Comparison of ENCODE assay signal across 39 cellular contexts in the genomic region with DNA sequence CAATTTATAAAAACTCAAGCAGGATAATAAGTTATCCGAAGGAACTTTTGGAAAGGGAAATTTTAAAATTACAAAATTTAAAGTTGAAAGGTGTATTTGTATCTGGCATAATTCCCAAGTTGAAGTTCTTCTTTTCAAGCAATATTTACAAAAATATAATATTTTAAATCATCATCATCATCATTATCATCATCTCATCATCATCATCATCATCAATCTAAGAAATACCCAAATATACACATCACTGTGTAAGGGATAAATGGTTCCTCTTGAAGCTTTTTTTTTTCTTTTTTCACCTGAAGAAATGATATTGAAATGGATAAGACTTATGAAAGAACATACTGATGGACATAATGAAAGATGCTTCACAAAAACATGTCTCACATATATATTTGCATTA.
"Had no signal": no experiment of that assay in that cellular context is flagged by ENCODE, and none has a peak within 500 bp of the region (broad histone marks: within the 10 kb centered on the region; RNA-seq: fewer than 3 reads in every experiment).

No MANE protein-coding gene starts in this region.

- FAIRE-seq: astrocyte, bronchial epithelial cell had no signal

- H3K4me1 Mint-ChIP-seq: activated naive CD4-positive, alpha-beta T cell treated with anti-CD3 and anti-CD28 coated beads, Interleukin-2, amount 10 ng/mL, durations not matched to agents 7 days and 5 days; activated naive CD4-positive, alpha-beta T cell treated with anti-CD3 and anti-CD28 coated beads, Interleukin-2, amount 50 U/mL, for 24 hours; activated naive CD8-positive, alpha-beta T cell treated with anti-CD3 and anti-CD28 coated beads for 36 hours; activated naive CD8-positive, alpha-beta T cell treated with anti-CD3 and anti-CD28 coated beads, Interleukin-2, amount 10 ng/mL, durations not matched to agents 7 days and 5 days; activated naive CD8-positive, alpha-beta T cell treated with anti-CD3 and anti-CD28 coated beads, Interleukin-2, amount 50 U/mL, for 24 hours; activated T-helper 17 cell treated with anti-CD3 and anti-CD28 coated beads, Interleukin-2, amount 50 U/mL, for 72 hours; central memory CD8-positive, alpha-beta T cell had no signal

- H3K27ac ChIP-seq: adrenal gland, ascending aorta, body of pancreas, brain microvascular endothelial cell, breast epithelium, cardiac muscle cell had no signal

- H3K4me3 Mint-ChIP-seq: activated naive CD4-positive, alpha-beta T cell treated with anti-CD3 and anti-CD28 coated beads, Interleukin-2, amount 10 ng/mL, durations not matched to agents 7 days and 5 days; activated naive CD4-positive, alpha-beta T cell treated with anti-CD3 and anti-CD28 coated beads, Interleukin-2, amount 50 U/mL, for 24 hours; activated naive CD8-positive, alpha-beta T cell; activated naive CD8-positive, alpha-beta T cell treated with anti-CD3 and anti-CD28 coated beads for 36 hours; activated naive CD8-positive, alpha-beta T cell treated with anti-CD3 and anti-CD28 coated beads, Interleukin-2, amount 10 ng/mL, durations not matched to agents 7 days and 5 days; activated naive CD8-positive, alpha-beta T cell treated with anti-CD3 and anti-CD28 coated beads, Interleukin-2, amount 50 U/mL, for 24 hours; activated T-cell treated with anti-CD3 and anti-CD28 coated beads, Interleukin-2, amount 50 U/mL, for 24 hours; activated T-cell treated with anti-CD3 and anti-CD28 coated beads, Interleukin-2, amount 50 U/mL, for 4 hours; activated T-cell treated with anti-CD3 and anti-CD28 coated beads, Interleukin-2, amount 50 U/mL, for 72 hours; activated T-helper 1 cell treated with anti-CD3 and anti-CD28 coated beads, Interleukin-12 subunit alpha, Interleukin-12 subunit beta, Interleukin-2, Interleukin-4 antibody, amounts not matched to agents 30 ng/mL and 10 ng/mL and 1 ng/mL, durations not matched to agents 14 hours and 24 hours and 36 hours; activated T-helper 17 cell treated with anti-CD3 and anti-CD28 coated beads, Interleukin-2, amount 50 U/mL, for 72 hours; brain; central memory CD8-positive, alpha-beta T cell had no signal

- H3K27me3 ChIP-seq: adrenal gland, ascending aorta, body of pancreas, brain microvascular endothelial cell, breast epithelium, cardiac muscle cell had no signal

- ATAC-seq: activated naive CD4-positive, alpha-beta T cell treated with anti-CD3 and anti-CD28 coated beads, Interleukin-2, amount 50 U/mL, for 72 hours; activated naive CD8-positive, alpha-beta T cell treated with anti-CD3 and anti-CD28 coated beads, Interleukin-2, amount 50 U/mL, for 24 hours; activated T-cell treated with anti-CD3 and anti-CD28 coated beads, Interleukin-2, amount 50 U/mL, for 4 hours; activated T-cell treated with anti-CD3 and anti-CD28 coated beads, Interleukin-2, amount 50 U/mL, for 72 hours; activated T-helper 17 cell treated with anti-CD3 and anti-CD28 coated beads, Interleukin-2, amount 50 U/mL, for 72 hours; body of pancreas had no signal

- DNase-seq: activated effector memory CD4-positive, alpha-beta T cell treated with anti-CD3 and anti-CD28 coated beads, Interleukin-2, amount 50 U/mL, for 16 hours; activated effector memory CD4-positive, alpha-beta T cell treated with Interleukin-2 at 50 U/mL for 16 hours; activated gamma-delta T cell; activated gamma-delta T cell treated with Interleukin-2 at 50 U/mL for 16 hours; activated naive CD4-positive, alpha-beta T cell; activated naive CD4-positive, alpha-beta T cell treated with anti-CD3 and anti-CD28 coated beads, Interleukin-2, amount 10 ng/mL, durations not matched to agents 7 days and 5 days; activated naive CD4-positive, alpha-beta T cell treated with anti-CD3 and anti-CD28 coated beads, Interleukin-2, amount 50 U/mL, for 16 hours; activated naive CD4-positive, alpha-beta T cell treated with Interleukin-2 at 50 U/mL for 16 hours; activated naive CD8-positive, alpha-beta T cell treated with anti-CD3 and anti-CD28 coated beads for 36 hours; activated naive CD8-positive, alpha-beta T cell treated with anti-CD3 and anti-CD28 coated beads, Interleukin-2, amount 10 ng/mL, durations not matched to agents 7 days and 5 days; activated naive CD8-positive, alpha-beta T cell treated with anti-CD3 and anti-CD28 coated beads, Interleukin-2, amount 50 U/mL, for 24 hours; activated T-cell treated with anti-CD3 and anti-CD28 coated beads, Interleukin-2, amount 50 U/mL, for 1 hour; activated T-cell treated with anti-CD3 and anti-CD28 coated beads, Interleukin-2, amount 50 U/mL, for 24 hours; activated T-cell treated with anti-CD3 and anti-CD28 coated beads, Interleukin-2, amount 50 U/mL, for 4 hours; activated T-cell treated with anti-CD3 and anti-CD28 coated beads, Interleukin-2, amount 50 U/mL, for 48 hours; activated T-cell treated with anti-CD3 and anti-CD28 coated beads, Interleukin-2, amount 50 U/mL, for 72 hours; adrenal gland; amniotic stem cell; amygdala; anterior cingulate cortex; aorta; body of pancreas; brain microvascular endothelial cell; caudate nucleus; central memory CD4-positive, alpha-beta T cell; cerebellar nuclear complex had no signal

- H3K36me3 Mint-ChIP-seq: activated naive CD4-positive, alpha-beta T cell treated with anti-CD3 and anti-CD28 coated beads, Interleukin-2, amount 10 ng/mL, durations not matched to agents 7 days and 5 days; activated naive CD4-positive, alpha-beta T cell treated with anti-CD3 and anti-CD28 coated beads, Interleukin-2, amount 50 U/mL, for 24 hours; activated naive CD4-positive, alpha-beta T cell treated with anti-CD3 and anti-CD28 coated beads, Interleukin-2, amount 50 U/mL, for 72 hours; activated naive CD8-positive, alpha-beta T cell; activated naive CD8-positive, alpha-beta T cell treated with anti-CD3 and anti-CD28 coated beads for 36 hours; activated naive CD8-positive, alpha-beta T cell treated with anti-CD3 and anti-CD28 coated beads, Interleukin-2, amount 10 ng/mL, durations not matched to agents 7 days and 5 days; brain had no signal

- H3K27ac Mint-ChIP-seq: activated naive CD4-positive, alpha-beta T cell treated with anti-CD3 and anti-CD28 coated beads, Interleukin-2, amount 10 ng/mL, durations not matched to agents 7 days and 5 days; activated naive CD4-positive, alpha-beta T cell treated with anti-CD3 and anti-CD28 coated beads, Interleukin-2, amount 50 U/mL, for 24 hours; activated naive CD4-positive, alpha-beta T cell treated with anti-CD3 and anti-CD28 coated beads, Interleukin-2, amount 50 U/mL, for 72 hours; activated naive CD8-positive, alpha-beta T cell; activated naive CD8-positive, alpha-beta T cell treated with anti-CD3 and anti-CD28 coated beads for 36 hours; activated naive CD8-positive, alpha-beta T cell treated with anti-CD3 and anti-CD28 coated beads, Interleukin-2, amount 10 ng/mL, durations not matched to agents 7 days and 5 days; activated naive CD8-positive, alpha-beta T cell treated with anti-CD3 and anti-CD28 coated beads, Interleukin-2, amount 50 U/mL, for 24 hours; activated T-cell treated with anti-CD3 and anti-CD28 coated beads, Interleukin-2, amount 50 U/mL, for 24 hours; activated T-cell treated with anti-CD3 and anti-CD28 coated beads, Interleukin-2, amount 50 U/mL, for 72 hours; activated T-helper 1 cell treated with anti-CD3 and anti-CD28 coated beads, Interleukin-12 subunit alpha, Interleukin-12 subunit beta, Interleukin-2, Interleukin-4 antibody, amounts not matched to agents 30 ng/mL and 10 ng/mL and 1 ng/mL, durations not matched to agents 14 hours and 24 hours and 36 hours; activated T-helper 17 cell treated with anti-CD3 and anti-CD28 coated beads, Interleukin-2, amount 50 U/mL, for 72 hours; activated T-helper 2 cell treated with anti-CD3 and anti-CD28 coated beads, Interferon-gamma antibody, Interleukin-2, Interleukin-4, amounts not matched to agents 10 μg/mL and 5 μg/mL and 100 μg/mL, durations not matched to agents 14 hours and 24 hours and 36 hours; brain had no signal

- H3K36me3 ChIP-seq: adrenal gland, ascending aorta, brain microvascular endothelial cell, breast epithelium, cardiac muscle cell had no signal

- H3K27me3 Mint-ChIP-seq: activated naive CD4-positive, alpha-beta T cell treated with anti-CD3 and anti-CD28 coated beads, Interleukin-2, amount 10 ng/mL, durations not matched to agents 7 days and 5 days; activated naive CD8-positive, alpha-beta T cell; activated T-cell treated with anti-CD3 and anti-CD28 coated beads, Interleukin-2, amount 50 U/mL, for 24 hours; activated T-helper 17 cell treated with anti-CD3 and anti-CD28 coated beads, Interleukin-2, amount 50 U/mL, for 72 hours; brain; central memory CD8-positive, alpha-beta T cell had no signal

- H3K9me3 ChIP-seq: ascending aorta, body of pancreas, breast epithelium had no signal

- H3K4me3 ChIP-seq: adrenal gland, ascending aorta, body of pancreas, breast epithelium, cardiac muscle cell had no signal

- H3K9me3 Mint-ChIP-seq: activated naive CD4-positive, alpha-beta T cell treated with anti-CD3 and anti-CD28 coated beads, Interleukin-2, amount 10 ng/mL, durations not matched to agents 7 days and 5 days; activated naive CD4-positive, alpha-beta T cell treated with anti-CD3 and anti-CD28 coated beads, Interleukin-2, amount 50 U/mL, for 24 hours; activated naive CD4-positive, alpha-beta T cell treated with anti-CD3 and anti-CD28 coated beads, Interleukin-2, amount 50 U/mL, for 72 hours; activated naive CD8-positive, alpha-beta T cell treated with anti-CD3 and anti-CD28 coated beads for 36 hours; activated naive CD8-positive, alpha-beta T cell treated with anti-CD3 and anti-CD28 coated beads, Interleukin-2, amount 10 ng/mL, durations not matched to agents 7 days and 5 days; activated naive CD8-positive, alpha-beta T cell treated with anti-CD3 and anti-CD28 coated beads, Interleukin-2, amount 50 U/mL, for 24 hours; activated T-cell treated with anti-CD3 and anti-CD28 coated beads, Interleukin-2, amount 50 U/mL, for 24 hours; activated T-cell treated with anti-CD3 and anti-CD28 coated beads, Interleukin-2, amount 50 U/mL, for 4 hours; activated T-cell treated with anti-CD3 and anti-CD28 coated beads, Interleukin-2, amount 50 U/mL, for 72 hours; activated T-helper 1 cell treated with anti-CD3 and anti-CD28 coated beads, Interleukin-12 subunit alpha, Interleukin-12 subunit beta, Interleukin-2, Interleukin-4 antibody, amounts not matched to agents 30 ng/mL and 10 ng/mL and 1 ng/mL, durations not matched to agents 14 hours and 24 hours and 36 hours; activated T-helper 17 cell treated with anti-CD3 and anti-CD28 coated beads, Interleukin-2, amount 50 U/mL, for 72 hours; activated T-helper 2 cell treated with anti-CD3 and anti-CD28 coated beads, Interferon-gamma antibody, Interleukin-2, Interleukin-4, amounts not matched to agents 10 μg/mL and 5 μg/mL and 100 μg/mL, durations not matched to agents 14 hours and 24 hours and 36 hours; brain; central memory CD8-positive, alpha-beta T cell had no signal

- H3K4me1 ChIP-seq: adrenal gland, ascending aorta, body of pancreas, breast epithelium had no signal
